Comparison of ENCODE assay signal across 1 cellular context in the genomic region with DNA sequence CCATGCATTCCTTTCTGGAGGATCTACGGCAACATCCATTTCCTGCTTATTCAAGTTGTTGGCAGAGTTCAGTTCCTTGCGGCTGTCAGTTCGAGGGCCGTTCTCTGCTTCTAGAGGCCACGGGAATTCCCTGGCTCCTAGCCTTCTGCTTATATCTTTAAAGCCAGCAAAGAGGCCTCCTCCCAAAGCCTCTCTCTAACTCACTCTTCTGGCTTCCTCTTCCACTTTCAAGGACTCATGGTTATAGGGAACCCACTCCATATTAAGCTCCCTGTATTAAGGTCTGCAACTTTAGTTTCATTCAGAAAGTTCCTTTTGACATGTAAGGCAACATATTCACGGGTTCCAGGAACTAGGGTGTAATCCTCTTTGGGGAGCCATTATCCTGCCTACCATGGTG.
TF ChIP-seq lines count a peak whose summit lies in the region.

No MANE protein-coding gene starts in this region.

TF ChIP-seq in H1, 55 proteins besides CTCF, POLR2A, EP300 and RAD21:
- TF ChIP-seq CEBPB (IDR thresholded peaks at IDR 0.05; ENCODE audit: low read depth, low read length): no peak
- no peak for TF ChIP-seq CREB1 (IDR thresholded peaks at IDR 0.05)
- TF ChIP-seq, protein P1, sequence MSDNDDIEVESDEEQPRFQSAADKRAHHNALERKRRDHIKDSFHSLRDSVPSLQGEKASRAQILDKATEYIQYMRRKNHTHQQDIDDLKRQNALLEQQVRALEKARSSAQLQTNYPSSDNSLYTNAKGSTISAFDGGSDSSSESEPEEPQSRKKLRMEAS (IDR thresholded peaks at IDR 0.05): no peak
- no peak for TF ChIP-seq GABPA (IDR thresholded peaks at IDR 0.05; ENCODE audit: borderline replicate concordance, insufficient read depth, low read length)
